ENCODE assay signal across 28 cellular contexts in the genomic region with DNA sequence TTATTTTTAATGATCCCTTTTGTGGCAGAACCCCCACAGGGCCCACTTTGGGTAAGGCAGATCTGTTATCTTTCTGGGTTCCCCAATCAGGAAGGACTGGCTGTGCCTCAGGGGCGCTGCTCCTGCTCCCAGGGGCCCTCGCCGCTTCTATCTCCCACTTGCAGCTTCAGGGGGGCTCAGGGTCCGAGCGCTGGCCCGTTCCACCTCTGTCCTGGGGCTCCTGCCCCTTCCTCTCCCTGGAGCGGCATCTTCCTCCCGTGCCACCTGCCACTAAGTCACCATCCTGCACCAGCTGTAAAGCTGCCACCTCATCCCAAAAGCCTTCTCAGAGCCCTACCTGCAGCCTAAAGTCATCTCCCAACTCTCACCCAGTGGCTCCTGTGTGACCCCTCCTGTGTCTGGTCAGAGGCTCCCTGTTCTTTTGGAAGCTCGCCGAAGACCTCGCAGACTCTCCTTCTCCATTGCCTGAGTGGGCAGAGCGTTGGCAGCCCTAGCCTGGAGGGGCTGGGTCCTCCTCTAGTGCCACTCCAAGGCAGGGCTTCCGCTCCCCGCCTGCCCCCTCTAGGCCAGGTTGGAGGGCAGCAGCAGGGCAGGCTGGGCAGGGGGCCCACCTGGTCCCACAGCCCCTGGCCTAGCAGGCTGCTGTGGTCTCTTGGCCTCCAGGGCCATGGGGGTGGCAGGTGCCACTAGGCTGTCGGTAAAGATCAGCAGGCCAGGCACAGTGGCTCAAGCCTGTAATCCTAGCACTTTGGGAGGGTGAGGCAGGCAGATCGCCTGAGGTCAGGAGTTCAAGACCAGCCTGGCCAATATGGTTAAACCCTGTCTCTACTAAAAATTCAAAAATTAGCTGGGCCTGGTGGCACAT.
DNase-seq lines count a peak whose midpoint lies in the region; ATAC-seq and TF ChIP-seq lines count a peak whose summit lies in the region.
"Had no signal": no experiment of that assay in that cellular context is flagged by ENCODE, and none has a peak within 500 bp of the region (broad histone marks: within the 10 kb centered on the region; RNA-seq: fewer than 3 reads in every experiment).

No MANE protein-coding gene starts in this region.

- no peak overlapping the region for H3K4me3 Mint-ChIP-seq in activated CD8-positive, alpha-beta T cell treated with anti-CD3 and anti-CD28 coated beads, Interleukin-2, amount 10 ng/mL, durations not matched to agents 7 days and 5 days
- H3K4me3 Mint-ChIP-seq: activated CD4-positive, alpha-beta memory T cell treated with anti-CD3 and anti-CD28 coated beads for 36 hours; activated naive CD4-positive, alpha-beta T cell treated with anti-CD3 and anti-CD28 coated beads for 36 hours; activated T-cell treated with anti-CD3 and anti-CD28 coated beads, Interleukin-2, amount 50 U/mL, for 24 hours; endodermal cell; immature natural killer cell; natural killer cell; WTC11 had no signal

- CTCF ChIA-PET in PC-9 (lab: Charles Lee) = no interaction called here
- CTCF ChIA-PET in activated CD8-positive, alpha-beta T cell treated with anti-CD3 and anti-CD28 coated beads, Interleukin-2, amount 10 ng/mL, durations not matched to agents 7 days and 5 days (lab: Charles Lee) = no interaction called here

- ATAC-seq in left lobe of liver (no peak), upper lobe of right lung (no peak)
- no peak for ATAC-seq in activated CD8-positive, alpha-beta T cell treated with anti-CD3 and anti-CD28 coated beads, Interleukin-2, amount 10 ng/mL, durations not matched to agents 7 days and 5 days
- ATAC-seq: natural killer cell, pancreas, right lobe of liver, WTC11 had no signal

- BruUV-seq in PC-9 (replicated peaks; lab: Mats Ljungman, UMichigan) = no TSS peak

- H3K4me1 Mint-ChIP-seq in activated CD8-positive, alpha-beta T cell treated with anti-CD3 and anti-CD28 coated beads, Interleukin-2, amount 10 ng/mL, durations not matched to agents 7 days and 5 days (ENCODE audit: low read depth) = no peaks in the 10 kb centered on the region
- H3K4me1 Mint-ChIP-seq: immature natural killer cell had no signal

- no peaks in the 10 kb centered on the region for H3K79me2 ChIP-seq in PC-9 (ENCODE audit: low read depth)

- no peaks in the 10 kb centered on the region for H3K27me3 Mint-ChIP-seq in activated CD8-positive, alpha-beta T cell treated with anti-CD3 and anti-CD28 coated beads, Interleukin-2, amount 10 ng/mL, durations not matched to agents 7 days and 5 days (ENCODE audit: low read depth)
- H3K27me3 Mint-ChIP-seq: activated CD4-positive, alpha-beta memory T cell treated with anti-CD3 and anti-CD28 coated beads for 36 hours; activated T-cell treated with anti-CD3 and anti-CD28 coated beads, Interleukin-2, amount 50 U/mL, for 24 hours had no signal

- H3K4me3 ChIP-seq in PC-9 (no peak overlapping the region), upper lobe of right lung (no peak overlapping the region)
- H3K4me3 ChIP-seq: left ventricle myocardium inferior, pancreas, Peyer's patch, right lobe of liver, SJSA1 had no signal

- no peaks in the 10 kb centered on the region for H3K9me3 Mint-ChIP-seq in activated CD8-positive, alpha-beta T cell treated with anti-CD3 and anti-CD28 coated beads, Interleukin-2, amount 10 ng/mL, durations not matched to agents 7 days and 5 days (ENCODE audit: insufficient read depth)
- H3K9me3 Mint-ChIP-seq: activated CD4-positive, alpha-beta memory T cell treated with anti-CD3 and anti-CD28 coated beads for 36 hours; activated naive CD4-positive, alpha-beta T cell treated with anti-CD3 and anti-CD28 coated beads for 36 hours; activated T-cell treated with anti-CD3 and anti-CD28 coated beads, Interleukin-2, amount 50 U/mL, for 24 hours; endodermal cell; immature natural killer cell; natural killer cell; WTC11 had no signal

- peak overlapping the region; percentile 15 for H3K4me2 ChIP-seq in PC-9

- H3K27ac ChIP-seq in PC-9 (no peak overlapping the region), upper lobe of right lung (no peak overlapping the region)
- H3K27ac ChIP-seq: left ventricle myocardium inferior, pancreas, Peyer's patch, right lobe of liver, SJSA1 had no signal

- H3K27me3 ChIP-seq in PC-9 (ENCODE audit: insufficient read depth, low read depth) (no peaks in the 10 kb centered on the region), upper lobe of right lung (no peaks in the 10 kb centered on the region)
- H3K27me3 ChIP-seq: pancreas, Peyer's patch, right lobe of liver, SJSA1 had no signal

- POLR2A ChIA-PET in PC-9 (lab: Charles Lee; ENCODE audit: unreplicated experiment) = no interaction called here
- POLR2A ChIA-PET in activated CD8-positive, alpha-beta T cell treated with anti-CD3 and anti-CD28 coated beads, Interleukin-2, amount 10 ng/mL, durations not matched to agents 7 days and 5 days (lab: Charles Lee) = no interaction called here

- H3K4me1 ChIP-seq in PC-9 (replicated peaks; ENCODE audit: insufficient read depth) (peaks cover 11% of the 10 kb centered on the region), upper lobe of right lung (no peaks in the 10 kb centered on the region)
- H3K4me1 ChIP-seq: left ventricle myocardium inferior, pancreas, Peyer's patch, right lobe of liver, SJSA1 had no signal

- H3K36me3 ChIP-seq in PC-9 (ENCODE audit: low read depth) = no peaks in the 10 kb centered on the region
- H3K36me3 ChIP-seq in upper lobe of right lung = no peaks in the 10 kb centered on the region
- H3K36me3 ChIP-seq: left ventricle myocardium inferior, pancreas, Peyer's patch, right lobe of liver, SJSA1 had no signal

- no peaks in the 10 kb centered on the region for H3K36me3 Mint-ChIP-seq in activated CD8-positive, alpha-beta T cell treated with anti-CD3 and anti-CD28 coated beads, Interleukin-2, amount 10 ng/mL, durations not matched to agents 7 days and 5 days (ENCODE audit: low read depth)
- H3K36me3 Mint-ChIP-seq: activated CD4-positive, alpha-beta memory T cell treated with anti-CD3 and anti-CD28 coated beads for 36 hours; immature natural killer cell; natural killer cell; WTC11 had no signal

- no peaks in the 10 kb centered on the region for H3F3A ChIP-seq in PC-9 (ENCODE audit: insufficient read depth, low read depth)

- no peak overlapping the region for H2AFZ ChIP-seq in PC-9

- no peak overlapping the region for H3K27ac Mint-ChIP-seq in activated CD8-positive, alpha-beta T cell treated with anti-CD3 and anti-CD28 coated beads, Interleukin-2, amount 10 ng/mL, durations not matched to agents 7 days and 5 days
- H3K27ac Mint-ChIP-seq: activated CD4-positive, alpha-beta memory T cell treated with anti-CD3 and anti-CD28 coated beads for 36 hours; activated naive CD4-positive, alpha-beta T cell treated with anti-CD3 and anti-CD28 coated beads for 36 hours; activated T-cell treated with anti-CD3 and anti-CD28 coated beads, Interleukin-2, amount 50 U/mL, for 24 hours; endodermal cell; immature natural killer cell; natural killer cell; WTC11 had no signal

- DNase-seq in GM03348 (ENCODE audit: low spot score) (peak; percentile 5), PC-9 (no peak), left lobe of liver (ENCODE audit: low spot score) (peak; percentile 33), upper lobe of right lung (peak; percentile 37), DMS79 (lab: John Stamatoyannopoulos, UW) (no peak), activated gamma-delta T cell (lab: John Stamatoyannopoulos, UW) (no peak)
- no peak for DNase-seq in activated CD4-positive, alpha-beta T cell treated with anti-CD3 and anti-CD28 coated beads for 4 hours
- DNase-seq in activated CD8-positive, alpha-beta T cell treated with anti-CD3 and anti-CD28 coated beads, Interleukin-2, amount 10 ng/mL, durations not matched to agents 7 days and 5 days = no peak
- DNase-seq: activated CD4-positive, alpha-beta memory T cell treated with anti-CD3 and anti-CD28 coated beads for 36 hours; activated naive CD4-positive, alpha-beta T cell treated with anti-CD3 and anti-CD28 coated beads for 36 hours; activated T-cell treated with anti-CD3 and anti-CD28 coated beads, Interleukin-2, amount 50 U/mL, for 24 hours; amygdala; cortex of kidney; DND-41; endodermal cell; GOT3; immature natural killer cell; left ventricle myocardium inferior; midbrain; natural killer cell; NCI-H1417; NCI-H510A treated with DMSO at 0.1 percent for 48 hours; T-helper 9 cell had no signal

- H3K9me3 ChIP-seq in PC-9 (ENCODE audit: insufficient read depth, low read depth) = no peaks in the 10 kb centered on the region
- no peaks in the 10 kb centered on the region for H3K9me3 ChIP-seq in upper lobe of right lung
- H3K9me3 ChIP-seq: left ventricle myocardium inferior, pancreas, Peyer's patch, right lobe of liver, SJSA1 had no signal

- intact Hi-C loops in PC-9 (cut with micrococcal nuclease; ENCODE audit: unreplicated experiment) = no loop called here
- intact Hi-C loops in upper lobe of right lung (cut with DNase I) = no loop called here

- no peak for TF ChIP-seq CTCF in PC-9 (conservative IDR thresholded peaks at IDR 0.05)
- TF ChIP-seq CTCF in upper lobe of right lung (IDR thresholded peaks at IDR 0.05) = no peak

- H4K20me1 ChIP-seq in PC-9 (ENCODE audit: insufficient read depth) = no peaks in the 10 kb centered on the region

- no peaks in the 10 kb centered on the region for H3K9me2 ChIP-seq in PC-9 (ENCODE audit: insufficient read depth)

Comparison
In these comparisons a context has a peak if more than half of its experiments do, and no peak if none do; other contexts are left out.
1. DNase-seq: peak in GM03348 (single experiment), left lobe of liver (single experiment) and upper lobe of right lung (single experiment); none in PC-9 (0 of 2), DMS79 (single experiment), activated gamma-delta T cell (single experiment), activated CD4-positive, alpha-beta T cell treated with anti-CD3 and anti-CD28 coated beads for 4 hours (0 of 2) and activated CD8-positive, alpha-beta T cell treated with anti-CD3 and anti-CD28 coated beads, Interleukin-2, amount 10 ng/mL, durations not matched to agents 7 days and 5 days (single experiment).